In the genomic region with DNA sequence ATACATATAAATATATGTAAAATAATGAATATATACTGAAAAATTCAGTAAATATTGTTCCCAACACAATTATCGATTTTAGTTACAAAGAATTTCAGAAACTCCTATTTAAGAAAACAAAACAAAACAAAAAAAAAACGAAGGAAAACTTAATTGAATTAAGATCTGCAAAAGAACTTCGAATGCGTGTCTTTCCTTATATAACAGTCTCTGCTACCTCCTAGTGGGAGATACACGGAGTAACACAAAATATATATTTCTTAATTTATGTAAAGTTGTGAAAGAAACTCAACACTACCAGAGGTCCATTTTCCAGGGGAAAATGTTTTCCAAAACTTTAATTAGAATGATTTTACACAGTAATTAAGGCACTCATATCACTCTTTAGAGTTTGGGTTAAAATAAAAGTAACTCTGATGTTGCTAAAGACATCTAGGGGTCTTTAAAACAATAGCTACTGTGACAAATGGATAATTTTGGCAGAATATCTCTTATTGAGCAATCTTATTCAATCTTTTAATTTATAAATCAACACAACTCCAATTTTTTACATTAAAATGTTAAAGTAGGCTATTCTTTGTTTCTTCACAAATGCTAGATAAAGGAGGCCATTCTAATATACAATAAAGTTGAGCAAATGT, we compare ENCODE assay signal across 10 cellular contexts. TPM values are rescaled to one million over a fixed set of nuclear protein-coding genes. Genes with fewer than 3 reads are reported as not detected.
DNase-seq lines count a peak whose midpoint lies in the region; ATAC-seq lines count a peak whose summit lies in the region.
"Had no signal": no experiment of that assay in that cellular context is flagged by ENCODE, and none has a peak within 500 bp of the region (broad histone marks: within the 10 kb centered on the region; RNA-seq: fewer than 3 reads in every experiment).

No MANE protein-coding gene starts in this region.

- no peaks in the 10 kb centered on the region for H3K36me3 Mint-ChIP-seq in immature natural killer cell
- H3K36me3 Mint-ChIP-seq in activated CD8-positive, alpha-beta memory T cell treated with anti-CD3 and anti-CD28 coated beads, Interleukin-2, amount 10 ng/mL, durations not matched to agents 7 days and 5 days = no peaks in the 10 kb centered on the region

- no peaks in the 10 kb centered on the region for H3K4me1 Mint-ChIP-seq in immature natural killer cell
- no peaks in the 10 kb centered on the region for H3K4me1 Mint-ChIP-seq in activated CD8-positive, alpha-beta memory T cell treated with anti-CD3 and anti-CD28 coated beads, Interleukin-2, amount 10 ng/mL, durations not matched to agents 7 days and 5 days
- H3K4me1 Mint-ChIP-seq: activated CD4-positive, alpha-beta memory T cell treated with anti-CD3 and anti-CD28 coated beads, Interleukin-2, amount 10 ng/mL, durations not matched to agents 7 days and 5 days had no signal

- peaks cover 0 to 2% (median 0%) of the 10 kb centered on the region in 3 donors for H3K27me3 Mint-ChIP-seq in immature natural killer cell (ENCODE audit: low read depth in 3 of 3)
- no peaks in the 10 kb centered on the region for H3K27me3 Mint-ChIP-seq in activated CD8-positive, alpha-beta memory T cell treated with anti-CD3 and anti-CD28 coated beads, Interleukin-2, amount 10 ng/mL, durations not matched to agents 7 days and 5 days
- H3K27me3 Mint-ChIP-seq: activated CD4-positive, alpha-beta memory T cell treated with anti-CD3 and anti-CD28 coated beads, Interleukin-2, amount 10 ng/mL, durations not matched to agents 7 days and 5 days had no signal

- H3K27ac Mint-ChIP-seq in immature natural killer cell = no peak overlapping the region
- H3K27ac Mint-ChIP-seq in activated CD8-positive, alpha-beta memory T cell treated with anti-CD3 and anti-CD28 coated beads, Interleukin-2, amount 10 ng/mL, durations not matched to agents 7 days and 5 days = no peak overlapping the region
- H3K27ac Mint-ChIP-seq: activated CD4-positive, alpha-beta memory T cell treated with anti-CD3 and anti-CD28 coated beads, Interleukin-2, amount 10 ng/mL, durations not matched to agents 7 days and 5 days had no signal

- ATAC-seq in GM19452 (IDR thresholded peaks at IDR 0.05; ENCODE audit: unreplicated experiment) (no peak), HG02973 (IDR thresholded peaks at IDR 0.05; ENCODE audit: unreplicated experiment) (no peak)
- ATAC-seq in activated CD8-positive, alpha-beta memory T cell treated with anti-CD3 and anti-CD28 coated beads, Interleukin-2, amount 10 ng/mL, durations not matched to agents 7 days and 5 days = no peak

- CTCF ChIA-PET in activated CD8-positive, alpha-beta memory T cell treated with anti-CD3 and anti-CD28 coated beads, Interleukin-2, amount 10 ng/mL, durations not matched to agents 7 days and 5 days (lab: Charles Lee) = interaction anchor here (0.7 kb wide), 1 partner anchor 1097 kb away, joined by 3 read pairs; no protein-coding TSS in a partner anchor

- no peak overlapping the region for H3K4me3 Mint-ChIP-seq in immature natural killer cell
- no peak overlapping the region for H3K4me3 Mint-ChIP-seq in activated CD8-positive, alpha-beta memory T cell treated with anti-CD3 and anti-CD28 coated beads, Interleukin-2, amount 10 ng/mL, durations not matched to agents 7 days and 5 days
- H3K4me3 Mint-ChIP-seq: activated CD4-positive, alpha-beta memory T cell treated with anti-CD3 and anti-CD28 coated beads, Interleukin-2, amount 10 ng/mL, durations not matched to agents 7 days and 5 days had no signal

- no peaks in the 10 kb centered on the region for H3K9me3 Mint-ChIP-seq in immature natural killer cell
- peaks cover 2% of the 10 kb centered on the region for H3K9me3 Mint-ChIP-seq in activated CD8-positive, alpha-beta memory T cell treated with anti-CD3 and anti-CD28 coated beads, Interleukin-2, amount 10 ng/mL, durations not matched to agents 7 days and 5 days (ENCODE audit: low read depth)
- H3K9me3 Mint-ChIP-seq: activated CD4-positive, alpha-beta memory T cell treated with anti-CD3 and anti-CD28 coated beads, Interleukin-2, amount 10 ng/mL, durations not matched to agents 7 days and 5 days had no signal

- peak; percentile 3 for DNase-seq in AG08395 (ENCODE audit: low spot score)
- DNase-seq in HCEC 1CT = peak; percentile 19
- DNase-seq in SK-N-DZ (ENCODE audit: low spot score) = peak; percentile 60
- peak; percentile 4 to 6 (median 5) for DNase-seq in immature natural killer cell
- DNase-seq in COLO829 (ENCODE audit: low spot score) = no peak
- no peak for DNase-seq in activated CD8-positive, alpha-beta memory T cell treated with anti-CD3 and anti-CD28 coated beads, Interleukin-2, amount 10 ng/mL, durations not matched to agents 7 days and 5 days
- DNase-seq: activated CD4-positive, alpha-beta memory T cell treated with anti-CD3 and anti-CD28 coated beads, Interleukin-2, amount 10 ng/mL, durations not matched to agents 7 days and 5 days; stimulated activated CD4-positive, alpha-beta T cell treated with anti-CD3 and anti-CD28 coated beads, Interleukin-2, amount 100 ng/mL, for 48 hours had no signal

RNA-seq across cellular contexts. Expression of a gene that starts 41.6 kb away (rescaled TPM):
- 0.99 and 2.6 TPM in 2 replicates for polyA plus RNA-seq in SK-N-DZ (2014; cell fraction: cytosol; rRNA removed)
- 5.8 and 8.7 TPM in 2 replicates for polyA plus RNA-seq in SK-N-DZ (2014; cell fraction: nucleus; rRNA removed)
- polyA plus RNA-seq in immature natural killer cell = not detected
- under 1 TPM in 1 of 2 experiments, not detected in 1; 0.23 TPM for total RNA-seq in activated CD8-positive, alpha-beta memory T cell treated with anti-CD3 and anti-CD28 coated beads, Interleukin-2, amount 10 ng/mL, durations not matched to agents 7 days and 5 days
- total RNA-seq: activated CD4-positive, alpha-beta memory T cell treated with anti-CD3 and anti-CD28 coated beads, Interleukin-2, amount 10 ng/mL, durations not matched to agents 7 days and 5 days had no signal

Comparison
In these comparisons a context has a peak if more than half of its experiments do, and no peak if none do; other contexts are left out.
1. DNase-seq: peak in AG08395 (single experiment), HCEC 1CT (single experiment), SK-N-DZ (single experiment) and immature natural killer cell (3 of 3); none in COLO829 (single experiment) and activated CD8-positive, alpha-beta memory T cell treated with anti-CD3 and anti-CD28 coated beads, Interleukin-2, amount 10 ng/mL, durations not matched to agents 7 days and 5 days (single experiment).